16 cellular contexts compared by ENCODE assay signal in genomic region chr16:87178177-87178863, GRCh38.
DNase-seq lines count a peak whose midpoint lies in the region; ATAC-seq, FAIRE-seq and TF ChIP-seq lines count a peak whose summit lies in the region.
"Had no signal": no experiment of that assay in that cellular context is flagged by ENCODE, and none has a peak within 500 bp of the region (broad histone marks: within the 10 kb centered on the region; RNA-seq: fewer than 3 reads in every experiment).

No MANE protein-coding gene starts in this region.

- 46 to 57% methylated on average over 9 to 13 of the region's 14 CpGs for WGBS in endodermal cell (ENCODE audit: insufficient coverage in 1 of 2, insufficient read length in 1 of 2), 2 experiments
- 21% methylated on average over 14 of the region's 14 CpGs for WGBS in HepG2 (ENCODE audit: low lambda C conversion rate)

- no peak overlapping the region for H3K27ac ChIP-seq in endodermal cell (ENCODE audit: low read depth, low read length)
- H3K27ac ChIP-seq in HepG2 (ENCODE audit: extremely low read length, insufficient read depth, low read length): no peak overlapping the region
- H3K27ac ChIP-seq in tibial artery: peak overlapping the region; percentile 64 to 65

- TF ChIP-seq POLR2A in HepG2 (IDR thresholded peaks at IDR 0.05; ENCODE audit: insufficient read depth in 1 of 2, low read depth in 2 of 2, low read length in 2 of 2): no peak

- ATAC-seq in HepG2: peak; percentile 39; the same call in 2 of the 3 replicates
- no peak for ATAC-seq in GM19035 (IDR thresholded peaks at IDR 0.05; ENCODE audit: unreplicated experiment)
- ATAC-seq: activated naive CD4-positive, alpha-beta T cell treated with anti-CD3 and anti-CD28 coated beads, Interleukin-2, amount 50 U/mL, for 72 hours; natural killer cell had no signal

- H3K4me3 Mint-ChIP-seq in endodermal cell: peak overlapping the region; percentile 24
- H3K4me3 Mint-ChIP-seq: activated CD4-positive, alpha-beta memory T cell treated with anti-CD3 and anti-CD28 coated beads for 36 hours; natural killer cell; stimulated activated naive CD8-positive, alpha-beta T cell treated with anti-CD3 and anti-CD28 coated beads, Interleukin-15, Interleukin-2, amounts not matched to agents 100 ng/mL and 50 ng/mL, for 24 hours had no signal

- H3K9ac ChIP-seq in endodermal cell (ENCODE audit: extremely low read depth, low read length, poor library complexity, severe bottlenecking) (no peak overlapping the region), HepG2 (ENCODE audit: insufficient read depth, low read depth, low read length) (no peak overlapping the region)

- CTCF ChIA-PET in HepG2 (lab: Yijun Ruan, JAX; ENCODE audit: low intra/inter-chr PET ratio, low total read pairs): no interaction called here

- H4K20me1 ChIP-seq in HepG2 (ENCODE audit: insufficient read depth, low read length): no peaks in the 10 kb centered on the region

- H3K4me1 ChIP-seq in endodermal cell (ENCODE audit: control insufficient read depth, insufficient read depth, low read length): no peaks in the 10 kb centered on the region
- H3K4me1 ChIP-seq in HepG2 (ENCODE audit: insufficient read depth, low read length): no peaks in the 10 kb centered on the region
- H3K4me1 ChIP-seq in tibial artery: peaks cover 0 to 26% (median 19%) of the 10 kb centered on the region in 4 donors

- H3K4me3 ChIP-seq in endodermal cell (ENCODE audit: low read length) (no peak overlapping the region), HepG2 (replicated peaks in 1 of 3; ENCODE audit: insufficient read depth in 1 of 3, low read depth in 2 of 3, low read length in 3 of 3) (no peak overlapping the region), tibial artery (peak overlapping the region in 1 of 2 donors; percentile 16)
- H3K4me3 ChIP-seq: A549 had no signal

- DNase-seq in NCI-H82 (lab: John Stamatoyannopoulos, UW) (peak; percentile 35), NCI-H82 treated with DMSO at 0.1 percent for 48 hours (lab: John Stamatoyannopoulos, UW; ENCODE audit: unreplicated experiment) (no peak), endodermal cell (peak; percentile 71), HepG2 (ENCODE audit: low spot score) (no peak), tibial artery (no peak), NCI-H1417 (lab: John Stamatoyannopoulos, UW) (no peak)
- no peak for DNase-seq in activated CD4-positive, CD25-positive, alpha-beta regulatory T cell treated with anti-CD3 and anti-CD28 coated beads, Interleukin-2, amount 50 U/mL, for 72 hours
- DNase-seq: activated CD4-positive, alpha-beta memory T cell treated with anti-CD3 and anti-CD28 coated beads for 36 hours; effector CD4-positive, alpha-beta T cell; natural killer cell; NCI-H526 treated with DMSO at 0.1 percent for 48 hours; SW 1271 had no signal

- TF ChIP-seq EP300 in HepG2 (IDR thresholded peaks at IDR 0.05; ENCODE audit: low read depth in 2 of 2, low read length in 2 of 2): no peak
- no peak for TF ChIP-seq EP300 in HepG2 (CRISPR knock-in tag; IDR thresholded peaks at IDR 0.05; ENCODE audit: borderline replicate concordance)

- POLR2A ChIA-PET in HepG2 (lab: Yijun Ruan, JAX): no interaction called here

- H3K79me2 ChIP-seq in HepG2 (ENCODE audit: insufficient read depth, low read length): no peaks in the 10 kb centered on the region

- no peak for TF ChIP-seq RAD21 in HepG2 (CRISPR knock-in tag; IDR thresholded peaks at IDR 0.05)

- in situ Hi-C loops in HepG2 (cut with HindIII; ENCODE audit: extremely low pct_ligation_motif_present, low pct_unique_long_range_greater_than_20kb): no loop called here

- TF ChIP-seq CTCF in endodermal cell (conservative IDR thresholded peaks at IDR 0.05) (no peak), HepG2 (CRISPR knock-in tag; IDR thresholded peaks at IDR 0.05) (no peak), tibial artery (IDR thresholded peaks at IDR 0.05) (no peak)

- H3K36me3 ChIP-seq in endodermal cell (ENCODE audit: control insufficient read depth, insufficient read depth, low read length) (no peaks in the 10 kb centered on the region), HepG2 (replicated peaks in 1 of 2; ENCODE audit: control insufficient read depth in 1 of 2, insufficient read depth in 2 of 2, low read length in 2 of 2) (no peaks in the 10 kb centered on the region), tibial artery (no peaks in the 10 kb centered on the region)

- H3K9me3 ChIP-seq in endodermal cell (ENCODE audit: control insufficient read depth, low read length) (no peaks in the 10 kb centered on the region), HepG2 (ENCODE audit: low read length) (no peaks in the 10 kb centered on the region), tibial artery (no peaks in the 10 kb centered on the region)
- H3K9me3 ChIP-seq: A549 had no signal

- H2AFZ ChIP-seq in HepG2 (ENCODE audit: low read length): no peak overlapping the region

- FAIRE-seq in HepG2 (lab: Jason Lieb, UNC): no peak
- FAIRE-seq: A549 had no signal

- H3K4me2 ChIP-seq in HepG2 (ENCODE audit: low read depth, low read length): no peak overlapping the region
- H3K4me2 ChIP-seq: A549 had no signal

- no peak overlapping the region for H3K27ac Mint-ChIP-seq in endodermal cell
- H3K27ac Mint-ChIP-seq: activated CD4-positive, alpha-beta memory T cell treated with anti-CD3 and anti-CD28 coated beads for 36 hours; activated naive CD4-positive, alpha-beta T cell treated with anti-CD3 and anti-CD28 coated beads, Interleukin-2, amount 50 U/mL, for 72 hours; natural killer cell; stimulated activated naive CD8-positive, alpha-beta T cell treated with anti-CD3 and anti-CD28 coated beads, Interleukin-15, Interleukin-2, amounts not matched to agents 100 ng/mL and 50 ng/mL, for 24 hours had no signal

- H3K27me3 Mint-ChIP-seq in endodermal cell (ENCODE audit: insufficient read depth): peaks cover 9% of the 10 kb centered on the region

- intact Hi-C loops in HepG2 (cut with micrococcal nuclease; ENCODE audit: unreplicated experiment) (no loop called here), tibial artery (cut with DNase I; ENCODE audit: low total_unique reads) (no loop called here)

- H3K4me1 Mint-ChIP-seq in endodermal cell: peaks cover 3% of the 10 kb centered on the region
- H3K4me1 Mint-ChIP-seq: natural killer cell had no signal

- no TSS peak for BruUV-seq in HepG2 (replicated peaks; lab: Mats Ljungman, UMichigan)

- no peaks in the 10 kb centered on the region for H3K9me3 Mint-ChIP-seq in endodermal cell
- H3K9me3 Mint-ChIP-seq: activated CD4-positive, alpha-beta memory T cell treated with anti-CD3 and anti-CD28 coated beads for 36 hours; activated naive CD4-positive, alpha-beta T cell treated with anti-CD3 and anti-CD28 coated beads, Interleukin-2, amount 50 U/mL, for 72 hours; natural killer cell; stimulated activated naive CD8-positive, alpha-beta T cell treated with anti-CD3 and anti-CD28 coated beads, Interleukin-15, Interleukin-2, amounts not matched to agents 100 ng/mL and 50 ng/mL, for 24 hours had no signal

- H3K27me3 ChIP-seq in endodermal cell (ENCODE audit: control insufficient read depth, insufficient read depth, low read length, poor library complexity, severe bottlenecking): no peaks in the 10 kb centered on the region
- H3K27me3 ChIP-seq in HepG2 (ENCODE audit: control insufficient read depth in 1 of 2, insufficient read depth in 2 of 2, low read length in 2 of 2): peaks cover 3 to 45% of the 10 kb centered on the region in 2 experiments
- no peaks in the 10 kb centered on the region for H3K27me3 ChIP-seq in tibial artery

- no peaks in the 10 kb centered on the region for H3K36me3 Mint-ChIP-seq in endodermal cell (ENCODE audit: low read depth)
- H3K36me3 Mint-ChIP-seq: activated CD4-positive, alpha-beta memory T cell treated with anti-CD3 and anti-CD28 coated beads for 36 hours; activated naive CD4-positive, alpha-beta T cell treated with anti-CD3 and anti-CD28 coated beads, Interleukin-2, amount 50 U/mL, for 72 hours; natural killer cell had no signal

TF ChIP-seq in HepG2, 621 proteins besides CTCF, POLR2A, EP300 and RAD21 (continues in another document):
- TF ChIP-seq ZHX2 (IDR thresholded peaks at IDR 0.05; ENCODE audit: low read depth) (no peak), ZHX2 (CRISPR knock-in tag; IDR thresholded peaks at IDR 0.05; ENCODE audit: borderline replicate concordance) (no peak), TEAD3 (CRISPR knock-in tag; optimal IDR thresholded peaks at IDR 0.05; ENCODE audit: borderline replicate concordance) (no peak), MYNN (CRISPR knock-in tag; IDR thresholded peaks at IDR 0.05; ENCODE audit: low read depth) (no peak)

Comparison
In these comparisons a context has a peak if more than half of its experiments do, and no peak if none do; other contexts are left out.
1. DNase-seq: peak in NCI-H82 (single experiment) and endodermal cell (single experiment); none in NCI-H82 treated with DMSO at 0.1 percent for 48 hours (single experiment), HepG2 (single experiment), tibial artery (0 of 2), NCI-H1417 (0 of 3) and activated CD4-positive, CD25-positive, alpha-beta regulatory T cell treated with anti-CD3 and anti-CD28 coated beads, Interleukin-2, amount 50 U/mL, for 72 hours (single experiment).
2. H3K27ac ChIP-seq: peak in tibial artery (2 of 2); none in endodermal cell (single experiment) and HepG2 (single experiment).